8 cellular contexts compared by ENCODE assay signal in the genomic region with DNA sequence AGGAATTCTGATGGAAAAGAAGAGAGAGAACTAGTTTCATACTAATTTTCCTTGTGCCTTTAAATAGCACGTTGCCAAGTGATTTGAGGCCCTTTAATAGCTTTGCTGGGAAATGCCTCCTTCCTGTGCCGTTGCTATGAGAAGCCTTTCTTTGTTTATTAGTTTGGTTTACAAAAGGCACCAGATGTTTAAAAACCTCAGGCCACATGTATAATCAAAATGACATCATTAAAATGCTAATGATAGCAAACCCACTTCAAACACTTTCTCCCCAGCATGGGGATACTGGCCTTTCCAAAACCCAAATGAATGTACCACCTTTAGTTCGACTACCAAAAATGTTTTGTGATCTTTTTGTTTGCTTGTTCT. TPM values are rescaled to one million over a fixed set of nuclear protein-coding genes. Genes with fewer than 3 reads are reported as not detected.
A peak's percentile ranks its signal among the peaks of the same experiment; 100 is the strongest.
DNase-seq lines count a peak whose midpoint lies in the region; ATAC-seq, FAIRE-seq and TF ChIP-seq lines count a peak whose summit lies in the region.

No MANE protein-coding gene starts in this region.

- H3K4me3 Mint-ChIP-seq in activated T-helper 1 cell treated with anti-CD3 and anti-CD28 coated beads, Interleukin-12 subunit alpha, Interleukin-12 subunit beta, Interleukin-2, Interleukin-4 antibody, amounts not matched to agents 30 ng/mL and 10 ng/mL and 1 ng/mL, durations not matched to agents 14 hours and 24 hours and 36 hours, result peak overlapping the region; percentile 57

- peaks cover 27% of the 10 kb centered on the region for H3K4me1 Mint-ChIP-seq in activated T-helper 1 cell treated with anti-CD3 and anti-CD28 coated beads, Interleukin-12 subunit alpha, Interleukin-12 subunit beta, Interleukin-2, Interleukin-4 antibody, amounts not matched to agents 30 ng/mL and 10 ng/mL and 1 ng/mL, durations not matched to agents 14 hours and 24 hours and 36 hours (ENCODE audit: low read depth)

- H3K9ac ChIP-seq in subcutaneous abdominal adipose tissue (ENCODE audit: low read length in 5 of 5), result peak overlapping the region in 1 of 5 donors; percentile 14

- FAIRE-seq in D721Med (lab: Jason Lieb, UNC), result no peak

- in situ Hi-C loops in HAP-1 (cut with MboI; ENCODE audit: low sequenced_read_pairs), result no loop called here

- ATAC-seq in HG03025 (IDR thresholded peaks at IDR 0.05; ENCODE audit: low FRiP score, unreplicated experiment), result no peak

- H3K27me3 ChIP-seq in HAP-1 (ENCODE audit: low read depth), result peaks cover 5% of the 10 kb centered on the region
- no peaks in the 10 kb centered on the region for H3K27me3 ChIP-seq in subcutaneous abdominal adipose tissue (ENCODE audit: control insufficient read depth in 5 of 5, insufficient read depth in 4 of 5, low read length in 5 of 5)

- H3K4me1 ChIP-seq in HAP-1 (peaks cover 4% of the 10 kb centered on the region; the same call in 1 of the 2 replicates), subcutaneous abdominal adipose tissue (ENCODE audit: control insufficient read depth in 5 of 5, insufficient read depth in 5 of 5, low read length in 5 of 5) (peaks cover 0 to 17% (median 15%) of the 10 kb centered on the region in 5 donors)

- POLR2A ChIA-PET in AG04449 (lab: Yijun Ruan, JAX), result no interaction called here
- POLR2A ChIA-PET in GM10248 (lab: Yijun Ruan, JAX), result no interaction called here

- no peaks in the 10 kb centered on the region for H3K9me3 ChIP-seq in HAP-1
- no peaks in the 10 kb centered on the region for H3K9me3 ChIP-seq in subcutaneous abdominal adipose tissue (ENCODE audit: control insufficient read depth in 5 of 5, low read length in 5 of 5)

- H3K9me3 Mint-ChIP-seq in activated T-helper 1 cell treated with anti-CD3 and anti-CD28 coated beads, Interleukin-12 subunit alpha, Interleukin-12 subunit beta, Interleukin-2, Interleukin-4 antibody, amounts not matched to agents 30 ng/mL and 10 ng/mL and 1 ng/mL, durations not matched to agents 14 hours and 24 hours and 36 hours, result no peaks in the 10 kb centered on the region

- DNase-seq in AG04449 (ENCODE audit: low read depth, low spot score), result peak; percentile 54
- peak; percentile 31 to 75 for DNase-seq in HAP-1 (ENCODE audit: low spot score in 2 of 2)
- DNase-seq in activated T-helper 1 cell treated with anti-CD3 and anti-CD28 coated beads, Interleukin-12 subunit alpha, Interleukin-12 subunit beta, Interleukin-2, Interleukin-4 antibody, amounts not matched to agents 30 ng/mL and 10 ng/mL and 1 ng/mL, durations not matched to agents 14 hours and 24 hours and 36 hours (ENCODE audit: low spot score), result peak; percentile 7
- DNase-seq in iPS DF 19.7 (ENCODE audit: low read depth, low spot score), result peak; percentile 70
- DNase-seq in GM10248 (ENCODE audit: extremely low spot score), result no peak
- no peak for DNase-seq in D721Med (ENCODE audit: insufficient read length, low spot score)

- TF ChIP-seq CTCF in AG04449 (IDR thresholded peaks at IDR 0.05; ENCODE audit: insufficient read depth, low read length, missing control alignments) (no peak), GM10248 (IDR thresholded peaks at IDR 0.05; ENCODE audit: control extremely low read depth, extremely low read depth, low read depth, missing control alignments) (no peak), D721Med (IDR thresholded peaks at IDR 0.05; ENCODE audit: insufficient read depth, missing control alignments) (no peak)

- peaks cover 8% of the 10 kb centered on the region for H3K36me3 Mint-ChIP-seq in activated T-helper 1 cell treated with anti-CD3 and anti-CD28 coated beads, Interleukin-12 subunit alpha, Interleukin-12 subunit beta, Interleukin-2, Interleukin-4 antibody, amounts not matched to agents 30 ng/mL and 10 ng/mL and 1 ng/mL, durations not matched to agents 14 hours and 24 hours and 36 hours (ENCODE audit: low read depth)

- CTCF ChIA-PET in AG04449 (lab: Yijun Ruan, JAX) (no interaction called here), GM10248 (lab: Yijun Ruan, JAX) (interaction anchor here (1.0 to 1.7 kb wide), 4 partner anchors 10 to 379 kb away, joined by 3 to 4 read pairs (median 4); no protein-coding TSS in a partner anchor)

- H3K36me3 ChIP-seq in HAP-1 (replicated peaks) (no peaks in the 10 kb centered on the region), subcutaneous abdominal adipose tissue (ENCODE audit: control insufficient read depth in 5 of 5, insufficient read depth in 5 of 5, low read length in 5 of 5) (no peaks in the 10 kb centered on the region)

- H3K27me3 Mint-ChIP-seq in activated T-helper 1 cell treated with anti-CD3 and anti-CD28 coated beads, Interleukin-12 subunit alpha, Interleukin-12 subunit beta, Interleukin-2, Interleukin-4 antibody, amounts not matched to agents 30 ng/mL and 10 ng/mL and 1 ng/mL, durations not matched to agents 14 hours and 24 hours and 36 hours (ENCODE audit: insufficient read depth), result peaks cover 6% of the 10 kb centered on the region

- intact Hi-C loops in activated T-helper 1 cell treated with anti-CD3 and anti-CD28 coated beads, Interleukin-12 subunit alpha, Interleukin-12 subunit beta, Interleukin-2, Interleukin-4 antibody, amounts not matched to agents 30 ng/mL and 10 ng/mL and 1 ng/mL, durations not matched to agents 14 hours and 24 hours and 36 hours (cut with micrococcal nuclease), result loop anchor here (1.0 to 2.0 kb wide), 2 partner anchors 50 to 123 kb away; a partner anchor contains a TSS

- H3K27ac Mint-ChIP-seq in activated T-helper 1 cell treated with anti-CD3 and anti-CD28 coated beads, Interleukin-12 subunit alpha, Interleukin-12 subunit beta, Interleukin-2, Interleukin-4 antibody, amounts not matched to agents 30 ng/mL and 10 ng/mL and 1 ng/mL, durations not matched to agents 14 hours and 24 hours and 36 hours, result peak overlapping the region; percentile 77

- peak overlapping the region; percentile 40 for H3K27ac ChIP-seq in subcutaneous abdominal adipose tissue (ENCODE audit: low read depth, low read length)

- H3K4me3 ChIP-seq in AG04449 (ENCODE audit: low read depth, low read length) (no peak overlapping the region), HAP-1 (no peak overlapping the region), subcutaneous abdominal adipose tissue (ENCODE audit: low read depth in 1 of 5, low read length in 5 of 5) (no peak overlapping the region)

RNA-seq across cellular contexts. Expression of a gene that starts 50.0 kb away (rescaled TPM):
- 18.3 and 19.0 TPM in 2 replicates for total RNA-seq in activated T-helper 1 cell treated with anti-CD3 and anti-CD28 coated beads, Interleukin-12 subunit alpha, Interleukin-12 subunit beta, Interleukin-2, Interleukin-4 antibody, amounts not matched to agents 30 ng/mL and 10 ng/mL and 1 ng/mL, durations not matched to agents 14 hours and 24 hours and 36 hours

Comparison
In these comparisons a context has a peak if more than half of its experiments do, and no peak if none do; other contexts are left out.
1. DNase-seq: peak in AG04449 (single experiment), HAP-1 (2 of 2), activated T-helper 1 cell treated with anti-CD3 and anti-CD28 coated beads, Interleukin-12 subunit alpha, Interleukin-12 subunit beta, Interleukin-2, Interleukin-4 antibody, amounts not matched to agents 30 ng/mL and 10 ng/mL and 1 ng/mL, durations not matched to agents 14 hours and 24 hours and 36 hours (single experiment) and iPS DF 19.7 (single experiment); none in GM10248 (single experiment) and D721Med (single experiment).